14 cellular contexts compared by ENCODE assay signal in genomic region chr13:76799696-76800095, GRCh38.
DNase-seq lines count a peak whose midpoint lies in the region; ATAC-seq and FAIRE-seq lines count a peak whose summit lies in the region.
"Had no signal": no experiment of that assay in that cellular context is flagged by ENCODE, and none has a peak within 500 bp of the region (broad histone marks: within the 10 kb centered on the region; RNA-seq: fewer than 3 reads in every experiment).

No MANE protein-coding gene starts in this region.

- H3K4me3 Mint-ChIP-seq in immature natural killer cell = no peak overlapping the region
- H3K4me3 Mint-ChIP-seq in activated T-cell treated with anti-CD3 and anti-CD28 coated beads, Interleukin-2, amount 50 U/mL, for 24 hours = no peak overlapping the region
- H3K4me3 Mint-ChIP-seq: activated CD4-positive, alpha-beta T cell treated with anti-CD3 and anti-CD28 coated beads, Interleukin-2, amount 10 ng/mL, durations not matched to agents 24 days and 14 days; natural killer cell had no signal

- no peaks in the 10 kb centered on the region for H3K9me3 Mint-ChIP-seq in immature natural killer cell
- H3K9me3 Mint-ChIP-seq in activated T-cell treated with anti-CD3 and anti-CD28 coated beads, Interleukin-2, amount 50 U/mL, for 24 hours = no peaks in the 10 kb centered on the region
- H3K9me3 Mint-ChIP-seq: activated CD4-positive, alpha-beta T cell treated with anti-CD3 and anti-CD28 coated beads, Interleukin-2, amount 10 ng/mL, durations not matched to agents 24 days and 14 days; natural killer cell had no signal

- H3K4me1 Mint-ChIP-seq in immature natural killer cell = no peaks in the 10 kb centered on the region
- no peaks in the 10 kb centered on the region for H3K4me1 Mint-ChIP-seq in activated T-cell treated with anti-CD3 and anti-CD28 coated beads, Interleukin-2, amount 50 U/mL, for 24 hours (ENCODE audit: low read depth)
- H3K4me1 Mint-ChIP-seq: activated CD4-positive, alpha-beta T cell treated with anti-CD3 and anti-CD28 coated beads, Interleukin-2, amount 10 ng/mL, durations not matched to agents 24 days and 14 days; natural killer cell had no signal

- ATAC-seq in HG03175 (IDR thresholded peaks at IDR 0.05; ENCODE audit: unreplicated experiment) (peak; percentile 82), HG03108 (IDR thresholded peaks at IDR 0.05; ENCODE audit: unreplicated experiment) (no peak)

- no peak overlapping the region for H3K27ac ChIP-seq in caudate nucleus (ENCODE audit: low read depth, low read length)
- H3K27ac ChIP-seq: BLaER1, tibial artery had no signal

- DNase-seq in Daoy (ENCODE audit: low read depth) (peak; percentile 9), NCI-H748 (lab: John Stamatoyannopoulos, UW; ENCODE audit: unreplicated experiment) (peak; percentile 94), immature natural killer cell (no peak), caudate nucleus (lab: John Stamatoyannopoulos, UW) (no peak)
- DNase-seq in activated T-cell treated with anti-CD3 and anti-CD28 coated beads, Interleukin-2, amount 50 U/mL, for 24 hours = no peak
- DNase-seq: activated CD4-positive, alpha-beta T cell treated with anti-CD3 and anti-CD28 coated beads, Interleukin-2, amount 10 ng/mL, durations not matched to agents 24 days and 14 days; amniotic stem cell; natural killer cell; stimulated activated CD4-positive, alpha-beta T cell treated with anti-CD3 and anti-CD28 coated beads, Interleukin-2, amount 100 ng/mL, for 48 hours; tibial artery had no signal

- H3K27ac Mint-ChIP-seq in immature natural killer cell = no peak overlapping the region
- no peak overlapping the region for H3K27ac Mint-ChIP-seq in activated T-cell treated with anti-CD3 and anti-CD28 coated beads, Interleukin-2, amount 50 U/mL, for 24 hours
- H3K27ac Mint-ChIP-seq: activated CD4-positive, alpha-beta T cell treated with anti-CD3 and anti-CD28 coated beads, Interleukin-2, amount 10 ng/mL, durations not matched to agents 24 days and 14 days; natural killer cell had no signal

- H3K27me3 Mint-ChIP-seq in immature natural killer cell (ENCODE audit: low read depth in 3 of 3) = peaks cover 0 to 2% (median 0%) of the 10 kb centered on the region in 3 donors
- no peaks in the 10 kb centered on the region for H3K27me3 Mint-ChIP-seq in activated T-cell treated with anti-CD3 and anti-CD28 coated beads, Interleukin-2, amount 50 U/mL, for 24 hours

- peak; percentile 99 for FAIRE-seq in islet of Langerhans (lab: Jason Lieb, UNC)

- H3K36me3 Mint-ChIP-seq in immature natural killer cell = no peaks in the 10 kb centered on the region
- H3K36me3 Mint-ChIP-seq in activated T-cell treated with anti-CD3 and anti-CD28 coated beads, Interleukin-2, amount 50 U/mL, for 24 hours (ENCODE audit: low read depth) = no peaks in the 10 kb centered on the region
- H3K36me3 Mint-ChIP-seq: natural killer cell had no signal

Comparison
In these comparisons a context has a peak if more than half of its experiments do, and no peak if none do; other contexts are left out.
1. DNase-seq: peak in Daoy (single experiment) and NCI-H748 (single experiment); none in immature natural killer cell (0 of 3), caudate nucleus (0 of 61) and activated T-cell treated with anti-CD3 and anti-CD28 coated beads, Interleukin-2, amount 50 U/mL, for 24 hours (single experiment).